15 cellular contexts compared by ENCODE assay signal in the genomic region with DNA sequence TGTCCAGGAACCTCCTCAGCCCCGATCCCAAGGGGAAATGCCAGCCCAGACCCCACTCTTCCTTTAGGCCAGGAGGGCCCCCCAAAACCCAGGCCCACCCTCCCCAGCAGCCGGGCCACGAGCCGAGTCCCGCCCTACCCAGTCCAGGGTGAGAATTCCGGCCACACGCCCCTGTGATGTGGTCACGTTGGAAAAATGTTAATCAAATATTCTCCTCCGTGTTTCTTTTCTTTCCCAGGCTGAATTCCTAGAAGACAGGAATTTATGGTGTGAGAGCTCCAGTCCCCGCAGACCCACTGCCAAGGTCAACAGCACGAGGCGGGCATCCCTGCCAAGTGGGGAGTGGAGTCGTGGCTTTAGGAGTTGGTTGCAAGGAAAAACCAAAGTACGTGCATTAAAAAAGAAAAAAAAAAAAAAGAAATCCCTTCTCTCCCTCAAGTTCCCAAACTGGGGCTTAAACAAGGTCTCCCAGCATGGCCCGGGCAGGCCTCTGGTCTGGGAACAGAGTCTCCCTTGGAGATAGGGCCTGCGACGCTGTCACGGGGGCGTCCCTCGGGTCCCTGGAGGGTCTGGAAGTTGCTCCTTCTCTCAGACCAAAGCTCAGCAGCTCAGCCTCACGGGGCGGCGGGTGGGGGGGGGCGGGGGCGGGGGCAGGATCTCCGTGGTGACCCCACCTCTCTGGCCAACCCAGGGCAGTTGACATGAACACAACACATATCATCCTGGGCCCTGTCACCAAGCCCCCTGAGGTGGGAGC. TPM values are rescaled to one million over a fixed set of nuclear protein-coding genes. Genes with fewer than 3 reads are reported as not detected.
DNase-seq lines count a peak whose midpoint lies in the region; ATAC-seq, FAIRE-seq and TF ChIP-seq lines count a peak whose summit lies in the region.
"Had no signal": no experiment of that assay in that cellular context is flagged by ENCODE, and none has a peak within 500 bp of the region (broad histone marks: within the 10 kb centered on the region; RNA-seq: fewer than 3 reads in every experiment).

No MANE protein-coding gene starts in this region.

- H3K9me3 Mint-ChIP-seq in activated naive CD8-positive, alpha-beta T cell treated with anti-CD3 and anti-CD28 coated beads, Interleukin-2, amount 50 U/mL, for 24 hours = peaks cover 8% of the 10 kb centered on the region

- intact Hi-C loops in HepG2 (cut with micrococcal nuclease; ENCODE audit: unreplicated experiment) = no loop called here

- H3K36me3 Mint-ChIP-seq in activated naive CD8-positive, alpha-beta T cell treated with anti-CD3 and anti-CD28 coated beads, Interleukin-2, amount 50 U/mL, for 24 hours (ENCODE audit: low read depth) = no peaks in the 10 kb centered on the region
- H3K36me3 Mint-ChIP-seq: CD4-positive, alpha-beta memory T cell had no signal

- no peak overlapping the region for H3K4me2 ChIP-seq in HepG2 (ENCODE audit: low read depth, low read length)

- no peaks in the 10 kb centered on the region; the same call in 1 of the 2 replicates for H3K36me3 ChIP-seq in BJ (ENCODE audit: control insufficient read depth, insufficient read depth, low read length)
- no peaks in the 10 kb centered on the region for H3K36me3 ChIP-seq in adipocyte (ENCODE audit: control insufficient read depth, insufficient read depth, low read length, severe bottlenecking)
- no peaks in the 10 kb centered on the region for H3K36me3 ChIP-seq in gastroesophageal sphincter
- H3K36me3 ChIP-seq in HepG2 (replicated peaks in 1 of 2; ENCODE audit: control insufficient read depth in 1 of 2, insufficient read depth in 2 of 2, low read length in 2 of 2) = no peaks in the 10 kb centered on the region

- ATAC-seq in gastroesophageal sphincter = peak; percentile 82
- no peak for ATAC-seq in activated naive CD8-positive, alpha-beta T cell treated with anti-CD3 and anti-CD28 coated beads, Interleukin-2, amount 50 U/mL, for 24 hours
- ATAC-seq in HG03025 (IDR thresholded peaks at IDR 0.05; ENCODE audit: low FRiP score, unreplicated experiment) = no peak
- no peak for ATAC-seq in HepG2

- TF ChIP-seq POLR2A in gastroesophageal sphincter (IDR thresholded peaks at IDR 0.05) = no peak
- TF ChIP-seq POLR2A in HepG2 (IDR thresholded peaks at IDR 0.05; ENCODE audit: insufficient read depth in 1 of 2, low read depth in 2 of 2, low read length in 2 of 2) = no peak

- no TSS peak for BruUV-seq in HepG2 (replicated peaks; lab: Mats Ljungman, UMichigan)

- no peak overlapping the region for H2AFZ ChIP-seq in HepG2 (ENCODE audit: low read length)

- H3K4me3 ChIP-seq in BJ (ENCODE audit: low read depth, low read length) (no peak overlapping the region), adipocyte (ENCODE audit: low read length) (no peak overlapping the region), gastroesophageal sphincter (peak overlapping the region in 1 of 2 donors; percentile 5), HepG2 (replicated peaks in 1 of 3; ENCODE audit: insufficient read depth in 1 of 3, low read depth in 2 of 3, low read length in 3 of 3) (no peak overlapping the region)

- peaks cover 3% of the 10 kb centered on the region for H3K4me1 Mint-ChIP-seq in activated naive CD8-positive, alpha-beta T cell treated with anti-CD3 and anti-CD28 coated beads, Interleukin-2, amount 50 U/mL, for 24 hours

- H3K27me3 ChIP-seq in BJ (ENCODE audit: control insufficient read depth, insufficient read depth, low read length) (no peaks in the 10 kb centered on the region), adipocyte (replicated peaks; ENCODE audit: control insufficient read depth, insufficient read depth, low read length) (no peaks in the 10 kb centered on the region), gastroesophageal sphincter (no peaks in the 10 kb centered on the region), HepG2 (ENCODE audit: control insufficient read depth in 1 of 2, insufficient read depth in 2 of 2, low read length in 2 of 2) (peaks cover 2 to 22% of the 10 kb centered on the region in 2 experiments; a peak in 2 of 5 replicates)

- H3K27ac ChIP-seq in gastroesophageal sphincter (peak overlapping the region; percentile 74 to 93 (median 84)), HepG2 (ENCODE audit: extremely low read length, insufficient read depth, low read length) (no peak overlapping the region)

- TF ChIP-seq EP300 in gastroesophageal sphincter (IDR thresholded peaks at IDR 0.05) (no peak), HepG2 (IDR thresholded peaks at IDR 0.05; ENCODE audit: low read depth in 2 of 2, low read length in 2 of 2) (no peak), HepG2 (CRISPR knock-in tag; IDR thresholded peaks at IDR 0.05; ENCODE audit: borderline replicate concordance) (no peak)

- peaks cover 3% of the 10 kb centered on the region for H3K27me3 Mint-ChIP-seq in activated naive CD8-positive, alpha-beta T cell treated with anti-CD3 and anti-CD28 coated beads, Interleukin-2, amount 50 U/mL, for 24 hours

- no peaks in the 10 kb centered on the region for H4K20me1 ChIP-seq in HepG2 (ENCODE audit: insufficient read depth, low read length)

- 3 to 8% methylated on average over 6 to 8 of the region's 26 CpGs for WGBS in gastroesophageal sphincter (ENCODE audit: low coverage in 1 of 2), 2 donors
- whole genome bisulfite sequencing in HepG2 (ENCODE audit: low lambda C conversion rate) = 43% methylated on average over 12 of the region's 26 CpGs

- H3K79me2 ChIP-seq in HepG2 (ENCODE audit: insufficient read depth, low read length) = no peaks in the 10 kb centered on the region

- TF ChIP-seq RAD21 in HepG2 (CRISPR knock-in tag; IDR thresholded peaks at IDR 0.05) = no peak

- in situ Hi-C loops in GM13976 (cut with MboI; ENCODE audit: low sequenced_read_pairs, unreplicated experiment) = no loop called here
- in situ Hi-C loops in HepG2 (cut with HindIII; ENCODE audit: extremely low pct_ligation_motif_present, low pct_unique_long_range_greater_than_20kb) = no loop called here

- peaks cover 3% of the 10 kb centered on the region for H3K9me3 ChIP-seq in adipocyte (ENCODE audit: control insufficient read depth, low read length)
- H3K9me3 ChIP-seq in gastroesophageal sphincter = peaks cover 0 to 2% (median 0%) of the 10 kb centered on the region in 3 donors
- peaks cover 5% of the 10 kb centered on the region for H3K9me3 ChIP-seq in HepG2 (ENCODE audit: low read length)

- peak overlapping the region; percentile 49 for H3K9ac ChIP-seq in adipocyte (ENCODE audit: low read length)
- no peak overlapping the region for H3K9ac ChIP-seq in HepG2 (ENCODE audit: insufficient read depth, low read depth, low read length)

- CTCF ChIA-PET in BJ (lab: Yijun Ruan, JAX) = interaction anchor here (5.8 kb wide), 1 partner anchor 27 kb away, joined by 34 read pairs; a partner anchor contains a TSS
- CTCF ChIA-PET in HepG2 (lab: Yijun Ruan, JAX; ENCODE audit: low intra/inter-chr PET ratio, low total read pairs) = no interaction called here

- TF ChIP-seq CTCF in BJ (IDR thresholded peaks at IDR 0.05; ENCODE audit: insufficient read depth, low read depth, low read length) = no peak
- TF ChIP-seq CTCF in gastroesophageal sphincter (IDR thresholded peaks at IDR 0.05) = no peak
- TF ChIP-seq CTCF in GM13976 (IDR thresholded peaks at IDR 0.05; ENCODE audit: borderline replicate concordance, control extremely low read depth, extremely low read depth, insufficient read depth, missing control alignments) = no peak
- TF ChIP-seq CTCF in HepG2 (CRISPR knock-in tag; IDR thresholded peaks at IDR 0.05) = no peak

- POLR2A ChIA-PET in BJ (lab: Charles Lee) = interaction anchor here (0.7 kb wide), 1 partner anchor 130 kb away, joined by 14 read pairs; no protein-coding TSS in a partner anchor
- POLR2A ChIA-PET in HepG2 (lab: Yijun Ruan, JAX) = no interaction called here

- no peak overlapping the region for H3K27ac Mint-ChIP-seq in activated naive CD8-positive, alpha-beta T cell treated with anti-CD3 and anti-CD28 coated beads, Interleukin-2, amount 50 U/mL, for 24 hours
- H3K27ac Mint-ChIP-seq: CD4-positive, alpha-beta memory T cell had no signal

- no peak overlapping the region for H3K4me3 Mint-ChIP-seq in activated naive CD8-positive, alpha-beta T cell treated with anti-CD3 and anti-CD28 coated beads, Interleukin-2, amount 50 U/mL, for 24 hours
- H3K4me3 Mint-ChIP-seq: CD4-positive, alpha-beta memory T cell had no signal

- DNase-seq in BJ (ENCODE audit: low read depth) = peak; percentile 94
- DNase-seq in adipocyte (ENCODE audit: low read depth) = peak; percentile 92
- peak; percentile 46 for DNase-seq in renal cortical epithelial cell (ENCODE audit: low read depth)
- no peak for DNase-seq in activated naive CD8-positive, alpha-beta T cell treated with anti-CD3 and anti-CD28 coated beads, Interleukin-2, amount 50 U/mL, for 24 hours
- DNase-seq in GM13976 (ENCODE audit: low spot score) = no peak
- no peak for DNase-seq in HepG2 (ENCODE audit: low spot score)
- DNase-seq: activated CD8-positive, alpha-beta memory T cell treated with anti-CD3 and anti-CD28 coated beads, Interleukin-2, amount 50 U/mL, for 4 hours; CD4-positive, alpha-beta memory T cell; midbrain; NCI-H1436; stimulated activated CD8-positive, alpha-beta memory T cell treated with anti-CD3 and anti-CD28 coated beads, Interleukin-4, amount 100 ng/mL, for 48 hours had no signal

- H3K4me1 ChIP-seq in adipocyte (ENCODE audit: control insufficient read depth, insufficient read depth, low read length) (peaks cover 30% of the 10 kb centered on the region), gastroesophageal sphincter (peaks cover 0 to 84% (median 26%) of the 10 kb centered on the region in 3 donors), HepG2 (ENCODE audit: insufficient read depth, low read length) (no peaks in the 10 kb centered on the region)

- FAIRE-seq in HepG2 (lab: Jason Lieb, UNC) = no peak
- FAIRE-seq: bronchial epithelial cell, TTC549 had no signal

RNA-seq across cellular contexts. Expression of a gene that starts 28.1 kb away (rescaled TPM):
- polyA plus RNA-seq in BJ (2011; rRNA removed) (419 and 619 TPM in 2 replicates), HepG2 (2011; rRNA removed) (0.37 and 0.46 TPM in 2 replicates)
- polyA minus RNA-seq in BJ (2011; rRNA and poly(A)+ RNA removed) = 137 and 187 TPM in 2 replicates
- total RNA-seq in gastroesophageal sphincter (100 to 1,000 TPM; 316 to 703 (median 441) TPM), renal cortical epithelial cell (0.15 and 0.17 TPM in 2 replicates), HepG2 (2016; rRNA removed; fragmentation: Illumina TruSeq; extraction: Trizol) (0.08 and 0.15 TPM in 2 replicates)
- total RNA-seq in HepG2 (2016; cell fraction: cytosol; rRNA removed; fragmentation: Illumina TruSeq; extraction: Trizol; ENCODE audit: low read depth) = not detected in 2 replicates
- total RNA-seq in HepG2 (2016; cell fraction: insoluble cytoplasmic fraction; rRNA removed; fragmentation: Illumina TruSeq; extraction: Trizol) = 0.12 and 0.15 TPM in 2 replicates
- total RNA-seq in HepG2 (2016; cell fraction: membrane; rRNA removed; fragmentation: Illumina TruSeq; extraction: Trizol) = 0.10 TPM in 1 of 2 replicates, not detected in the other
- total RNA-seq in HepG2 (2016; cell fraction: nucleus; rRNA removed; fragmentation: Illumina TruSeq; extraction: Trizol) = not detected in 2 replicates
- 0.28 and 0.43 TPM in 2 replicates for polyA plus RNA-seq in HepG2 (2011; cell fraction: cytosol; rRNA removed)
- polyA plus RNA-seq in HepG2 (2011; cell fraction: nucleus; rRNA removed) = 0.21 and 0.71 TPM in 2 replicates
- 0.24 and 0.31 TPM in 2 replicates for polyA plus RNA-seq in HepG2 (2012)
- 0.03 and 0.06 TPM in 2 replicates for polyA plus RNA-seq in HepG2 (2016; cell fraction: cytosol; fragmentation: Illumina TruSeq; extraction: Trizol; ENCODE audit: low read depth)
- 0.22 and 0.34 TPM in 2 replicates for polyA plus RNA-seq in HepG2 (2016; cell fraction: insoluble cytoplasmic fraction; fragmentation: Illumina TruSeq; extraction: Trizol; ENCODE audit: low read depth)
- polyA plus RNA-seq in HepG2 (2016; cell fraction: membrane; fragmentation: Illumina TruSeq; extraction: Trizol; ENCODE audit: low read depth) = 0.05 and 0.07 TPM in 2 replicates
- polyA plus RNA-seq in HepG2 (2016; cell fraction: nucleus; fragmentation: Illumina TruSeq; extraction: Trizol; ENCODE audit: insufficient read depth, low read depth) = 0.33 TPM in 2 replicates
- 0.05 and 0.12 TPM in 2 replicates for polyA minus RNA-seq in HepG2 (2011; rRNA and poly(A)+ RNA removed; ENCODE audit: low replicate concordance)
- polyA minus RNA-seq in HepG2 (2011; cell fraction: cytosol; rRNA and poly(A)+ RNA removed) = 0.62 TPM in 1 of 2 replicates, not detected in the other
- polyA minus RNA-seq in HepG2 (2011; cell fraction: nucleus; rRNA and poly(A)+ RNA removed) = not detected in 2 replicates
- total RNA-seq: CD4-positive, alpha-beta memory T cell had no signal
- polyA plus RNA-seq: CD4-positive, alpha-beta memory T cell had no signal

Comparison
In these comparisons a context has a peak if more than half of its experiments do, and no peak if none do; other contexts are left out.
1. DNase-seq: peak in BJ (single experiment), adipocyte (single experiment) and renal cortical epithelial cell (single experiment); none in activated naive CD8-positive, alpha-beta T cell treated with anti-CD3 and anti-CD28 coated beads, Interleukin-2, amount 50 U/mL, for 24 hours (single experiment), GM13976 (single experiment) and HepG2 (single experiment).
2. RNA of a gene that starts 28.1 kb away (total RNA-seq): 316 to 703 TPM in gastroesophageal sphincter; 0.08 to 0.15 TPM in HepG2 and 0.15 to 0.17 TPM in renal cortical epithelial cell; every median in the first group is over 100 times any median in the second.